16 cellular contexts compared by ENCODE assay signal in genomic region chr4:60500860-60501259, GRCh38.
A peak's percentile ranks its signal among the peaks of the same experiment; 100 is the strongest.
DNase-seq lines count a peak whose midpoint lies in the region; ATAC-seq and TF ChIP-seq lines count a peak whose summit lies in the region.
"Had no signal": no experiment of that assay in that cellular context is flagged by ENCODE, and none has a peak within 500 bp of the region (broad histone marks: within the 10 kb centered on the region; RNA-seq: fewer than 3 reads in every experiment).

No MANE protein-coding gene starts in this region.

- H4K20me1 ChIP-seq in GM23338 (replicated peaks; ENCODE audit: insufficient read depth): no peaks in the 10 kb centered on the region

- H2AFZ ChIP-seq in GM23338: no peak overlapping the region

- no peaks in the 10 kb centered on the region for H3F3A ChIP-seq in GM23338 (replicated peaks; ENCODE audit: low read depth)

- ATAC-seq in GM23338 (peak; percentile 68), HG02981 (IDR thresholded peaks at IDR 0.05; ENCODE audit: unreplicated experiment) (no peak)
- ATAC-seq: GM12878 had no signal

- H3K4me1 ChIP-seq in GM23338 (ENCODE audit: insufficient read depth): no peaks in the 10 kb centered on the region; the same call in 1 of the 2 replicates
- no peaks in the 10 kb centered on the region for H3K4me1 ChIP-seq in adipocyte (ENCODE audit: control insufficient read depth, insufficient read depth, low read length)
- H3K4me1 ChIP-seq: Caco-2 had no signal

- no peak overlapping the region for H3K4me2 ChIP-seq in GM23338

- H3K4me1 Mint-ChIP-seq in GM23338: peaks cover 21% of the 10 kb centered on the region
- H3K4me1 Mint-ChIP-seq in osteocyte (ENCODE audit: unreplicated experiment): peaks cover 15% of the 10 kb centered on the region

- no peaks in the 10 kb centered on the region for H3K79me2 ChIP-seq in GM23338 (replicated peaks; ENCODE audit: insufficient read depth)

- H3K27me3 Mint-ChIP-seq in GM23338 (ENCODE audit: insufficient read depth, low read depth, poor library complexity) (no peaks in the 10 kb centered on the region), osteocyte (ENCODE audit: unreplicated experiment) (no peaks in the 10 kb centered on the region)

- H3K36me3 Mint-ChIP-seq in GM23338 (ENCODE audit: low read depth) (no peaks in the 10 kb centered on the region; the same call in 2 of the 3 replicates), osteocyte (ENCODE audit: unreplicated experiment) (no peaks in the 10 kb centered on the region)

- no peak overlapping the region for H3K9ac ChIP-seq in adipocyte (ENCODE audit: low read length)

- peak overlapping the region; percentile 87 for H3K27ac Mint-ChIP-seq in GM23338
- H3K27ac Mint-ChIP-seq in osteocyte (ENCODE audit: unreplicated experiment): peak overlapping the region; percentile 88

- H3K36me3 ChIP-seq in GM23338 (ENCODE audit: insufficient read depth): no peaks in the 10 kb centered on the region
- H3K36me3 ChIP-seq in adipocyte (ENCODE audit: control insufficient read depth, insufficient read depth, low read length, severe bottlenecking): no peaks in the 10 kb centered on the region

- H3K9me2 ChIP-seq in GM23338 (ENCODE audit: insufficient read depth): no peaks in the 10 kb centered on the region

- no peaks in the 10 kb centered on the region for H3K27me3 ChIP-seq in GM23338 (ENCODE audit: insufficient read depth)
- H3K27me3 ChIP-seq in adipocyte (replicated peaks; ENCODE audit: control insufficient read depth, insufficient read depth, low read length): no peaks in the 10 kb centered on the region

- no peak overlapping the region for H3K4me3 ChIP-seq in GM23338
- H3K4me3 ChIP-seq in adipocyte (ENCODE audit: low read length): no peak overlapping the region
- H3K4me3 ChIP-seq: GM12878 had no signal

- no peak overlapping the region for H3K4me3 Mint-ChIP-seq in GM23338
- no peak overlapping the region for H3K4me3 Mint-ChIP-seq in osteocyte (ENCODE audit: unreplicated experiment)

- peak; percentile 52 for DNase-seq in GM23338 (ENCODE audit: low spot score)
- DNase-seq in adipocyte (ENCODE audit: low read depth): peak; percentile 14
- DNase-seq in iPS-NIHi7 (ENCODE audit: extremely low spot score): peak; percentile 8
- DNase-seq in osteocyte (ENCODE audit: extremely low spot score, unreplicated experiment): no peak
- no peak for DNase-seq in SK-N-DZ (ENCODE audit: low spot score)
- DNase-seq in AG08396 (ENCODE audit: low spot score): no peak
- DNase-seq in NCI-H146 treated with DMSO at 0.1 percent for 48 hours (lab: John Stamatoyannopoulos, UW; ENCODE audit: unreplicated experiment): no peak
- DNase-seq: Caco-2, DMS53, Karpas-422, NCI-H187 treated with DMSO at 0.1 percent for 48 hours, NCI-H446, NCI-H774, SHP77 had no signal

- H3K9me3 Mint-ChIP-seq in GM23338 (no peaks in the 10 kb centered on the region), osteocyte (ENCODE audit: unreplicated experiment) (peaks cover 9% of the 10 kb centered on the region)

- H3K27ac ChIP-seq in GM23338 (ENCODE audit: low read depth): peak overlapping the region; percentile 16

- no peaks in the 10 kb centered on the region for H3K9me3 ChIP-seq in adipocyte (ENCODE audit: control insufficient read depth, low read length)
- H3K9me3 ChIP-seq: Caco-2 had no signal

- TF ChIP-seq CTCF in GM23338 (conservative IDR thresholded peaks at IDR 0.05; ENCODE audit: low read depth in 2 of 2): no peak
- TF ChIP-seq CTCF in osteocyte (IDR thresholded peaks at IDR 0.05): no peak

TF ChIP-seq in GM23338, 12 proteins besides CTCF, POLR2A, EP300 and RAD21:
- TF ChIP-seq, protein P1, sequence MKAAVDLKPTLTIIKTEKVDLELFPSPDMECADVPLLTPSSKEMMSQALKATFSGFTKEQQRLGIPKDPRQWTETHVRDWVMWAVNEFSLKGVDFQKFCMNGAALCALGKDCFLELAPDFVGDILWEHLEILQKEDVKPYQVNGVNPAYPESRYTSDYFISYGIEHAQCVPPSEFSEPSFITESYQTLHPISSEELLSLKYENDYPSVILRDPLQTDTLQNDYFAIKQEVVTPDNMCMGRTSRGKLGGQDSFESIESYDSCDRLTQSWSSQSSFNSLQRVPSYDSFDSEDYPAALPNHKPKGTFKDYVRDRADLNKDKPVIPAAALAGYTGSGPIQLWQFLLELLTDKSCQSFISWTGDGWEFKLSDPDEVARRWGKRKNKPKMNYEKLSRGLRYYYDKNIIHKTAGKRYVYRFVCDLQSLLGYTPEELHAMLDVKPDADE (IDR thresholded peaks at IDR 0.05): no peak
- TF ChIP-seq POLR2AphosphoS5 (IDR thresholded peaks at IDR 0.05; ENCODE audit: low read depth) (no peak), JUNB (IDR thresholded peaks at IDR 0.05; ENCODE audit: unreplicated experiment) (no peak), EZH2phosphoT487 (IDR thresholded peaks at IDR 0.05; ENCODE audit: unreplicated experiment) (no peak), NANOG (IDR thresholded peaks at IDR 0.05; ENCODE audit: borderline replicate concordance) (no peak), EZH2 (IDR thresholded peaks at IDR 0.05; ENCODE audit: low read depth, unreplicated experiment) (no peak), CREB1 (CRISPR knock-in tag; IDR thresholded peaks at IDR 0.05; ENCODE audit: low read depth) (no peak), ZNF331 (CRISPR knock-in tag; IDR thresholded peaks at IDR 0.05; ENCODE audit: low read depth) (no peak), ZNF114 (CRISPR knock-in tag; IDR thresholded peaks at IDR 0.05) (no peak)
- TF ChIP-seq, protein P2, sequence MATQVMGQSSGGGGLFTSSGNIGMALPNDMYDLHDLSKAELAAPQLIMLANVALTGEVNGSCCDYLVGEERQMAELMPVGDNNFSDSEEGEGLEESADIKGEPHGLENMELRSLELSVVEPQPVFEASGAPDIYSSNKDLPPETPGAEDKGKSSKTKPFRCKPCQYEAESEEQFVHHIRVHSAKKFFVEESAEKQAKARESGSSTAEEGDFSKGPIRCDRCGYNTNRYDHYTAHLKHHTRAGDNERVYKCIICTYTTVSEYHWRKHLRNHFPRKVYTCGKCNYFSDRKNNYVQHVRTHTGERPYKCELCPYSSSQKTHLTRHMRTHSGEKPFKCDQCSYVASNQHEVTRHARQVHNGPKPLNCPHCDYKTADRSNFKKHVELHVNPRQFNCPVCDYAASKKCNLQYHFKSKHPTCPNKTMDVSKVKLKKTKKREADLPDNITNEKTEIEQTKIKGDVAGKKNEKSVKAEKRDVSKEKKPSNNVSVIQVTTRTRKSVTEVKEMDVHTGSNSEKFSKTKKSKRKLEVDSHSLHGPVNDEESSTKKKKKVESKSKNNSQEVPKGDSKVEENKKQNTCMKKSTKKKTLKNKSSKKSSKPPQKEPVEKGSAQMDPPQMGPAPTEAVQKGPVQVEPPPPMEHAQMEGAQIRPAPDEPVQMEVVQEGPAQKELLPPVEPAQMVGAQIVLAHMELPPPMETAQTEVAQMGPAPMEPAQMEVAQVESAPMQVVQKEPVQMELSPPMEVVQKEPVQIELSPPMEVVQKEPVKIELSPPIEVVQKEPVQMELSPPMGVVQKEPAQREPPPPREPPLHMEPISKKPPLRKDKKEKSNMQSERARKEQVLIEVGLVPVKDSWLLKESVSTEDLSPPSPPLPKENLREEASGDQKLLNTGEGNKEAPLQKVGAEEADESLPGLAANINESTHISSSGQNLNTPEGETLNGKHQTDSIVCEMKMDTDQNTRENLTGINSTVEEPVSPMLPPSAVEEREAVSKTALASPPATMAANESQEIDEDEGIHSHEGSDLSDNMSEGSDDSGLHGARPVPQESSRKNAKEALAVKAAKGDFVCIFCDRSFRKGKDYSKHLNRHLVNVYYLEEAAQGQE (IDR thresholded peaks at IDR 0.05; ENCODE audit: unreplicated experiment): no peak

Comparison
In these comparisons a context has a peak if more than half of its experiments do, and no peak if none do; other contexts are left out.
1. DNase-seq: peak in GM23338 (single experiment), adipocyte (single experiment) and iPS-NIHi7 (single experiment); none in osteocyte (single experiment), SK-N-DZ (single experiment), AG08396 (single experiment) and NCI-H146 treated with DMSO at 0.1 percent for 48 hours (single experiment).